14 cellular contexts compared by ENCODE assay signal in genomic region chr11:12196335-12196734, GRCh38.
DNase-seq lines count a peak whose midpoint lies in the region; ATAC-seq and TF ChIP-seq lines count a peak whose summit lies in the region.
"Had no signal": no experiment of that assay in that cellular context is flagged by ENCODE, and none has a peak within 500 bp of the region (broad histone marks: within the 10 kb centered on the region; RNA-seq: fewer than 3 reads in every experiment).

No MANE protein-coding gene starts in this region.

- no peak overlapping the region for H2AFZ ChIP-seq in Loucy (ENCODE audit: low read length)

- H3K4me3 Mint-ChIP-seq in activated CD4-positive, alpha-beta T cell treated with anti-CD3 and anti-CD28 coated beads for 36 hours: peak overlapping the region; percentile 82
- H3K4me3 Mint-ChIP-seq: nephron had no signal

- TF ChIP-seq CTCF in Loucy (conservative IDR thresholded peaks at IDR 0.05; ENCODE audit: low read length): no peak
- no peak for TF ChIP-seq CTCF in brain microvascular endothelial cell (IDR thresholded peaks at IDR 0.05; ENCODE audit: low read depth, low read length, missing control alignments)
- TF ChIP-seq CTCF in testis (IDR thresholded peaks at IDR 0.05): no peak

- H3K4me3 ChIP-seq in Loucy (ENCODE audit: low read length, poor library complexity, severe bottlenecking): peak overlapping the region; percentile 73
- H3K4me3 ChIP-seq in brain microvascular endothelial cell (ENCODE audit: low read depth, low read length): no peak overlapping the region
- H3K4me3 ChIP-seq in rectal smooth muscle tissue (ENCODE audit: low read length): no peak overlapping the region
- H3K4me3 ChIP-seq in testis: no peak overlapping the region
- H3K4me3 ChIP-seq: thyroid gland had no signal

- H3K27ac ChIP-seq in brain microvascular endothelial cell (peak overlapping the region; percentile 99), rectal smooth muscle tissue (ENCODE audit: low read depth, low read length) (peak overlapping the region; percentile 31), testis (peak overlapping the region in 1 of 2 donors; percentile 2)
- H3K27ac ChIP-seq: 22Rv1, thyroid gland had no signal

- no peak for TF ChIP-seq POLR2A in testis (IDR thresholded peaks at IDR 0.05)

- H3K9ac ChIP-seq in Loucy (ENCODE audit: low read depth, low read length, poor library complexity, severe bottlenecking) (peak overlapping the region; percentile 81), rectal smooth muscle tissue (ENCODE audit: low read length) (no peak overlapping the region)

- WGBS in testis, 2 donors: 88 to 90% methylated on average over 2 of the region's 2 CpGs

- H3K4me1 Mint-ChIP-seq in activated CD4-positive, alpha-beta T cell treated with anti-CD3 and anti-CD28 coated beads for 36 hours: peaks cover 85% of the 10 kb centered on the region

- peak overlapping the region; percentile 97 for H3K27ac Mint-ChIP-seq in activated CD4-positive, alpha-beta T cell treated with anti-CD3 and anti-CD28 coated beads for 36 hours

- H3K9me3 ChIP-seq in Loucy (ENCODE audit: insufficient read depth, low read depth, low read length) (no peaks in the 10 kb centered on the region), testis (no peaks in the 10 kb centered on the region)
- H3K9me3 ChIP-seq: thyroid gland had no signal

- H3K9me2 ChIP-seq in Loucy (replicated peaks; ENCODE audit: low read depth, low read length): no peaks in the 10 kb centered on the region

- H4K20me1 ChIP-seq in Loucy (ENCODE audit: insufficient read depth, low read length, poor library complexity, severe bottlenecking): no peaks in the 10 kb centered on the region

- in situ Hi-C loops in brain microvascular endothelial cell (cut with HindIII; ENCODE audit: low pct_ligation_motif_present, low sequenced_read_pairs) (no loop called here), G401 (cut with HindIII; ENCODE audit: low sequenced_read_pairs) (no loop called here)

- H3K36me3 ChIP-seq in Loucy (ENCODE audit: insufficient read depth, low read length) (no peaks in the 10 kb centered on the region), brain microvascular endothelial cell (replicated peaks) (peaks cover 71% of the 10 kb centered on the region), rectal smooth muscle tissue (ENCODE audit: control insufficient read depth, insufficient read depth, low read length) (no peaks in the 10 kb centered on the region), testis (ENCODE audit: low read depth, missing control alignments) (no peaks in the 10 kb centered on the region)
- H3K36me3 ChIP-seq: thyroid gland had no signal

- H3K36me3 Mint-ChIP-seq in activated CD4-positive, alpha-beta T cell treated with anti-CD3 and anti-CD28 coated beads for 36 hours (ENCODE audit: low read depth): peaks cover 52% of the 10 kb centered on the region

- intact Hi-C loops in activated CD4-positive, alpha-beta T cell treated with anti-CD3 and anti-CD28 coated beads for 36 hours (cut with DNase I, micrococcal nuclease): loop anchor here in 1 of 2 experiments (5.0 to 10.0 kb wide), 2 partner anchors 41 to 352 kb away; partner anchors contain the start of gene USP47
- intact Hi-C loops in testis (cut with DNase I; ENCODE audit: low total_unique reads): no loop called here

- peaks cover 12% of the 10 kb centered on the region for H3K79me2 ChIP-seq in Loucy (ENCODE audit: insufficient read depth, low read length)

- no peaks in the 10 kb centered on the region for H3K27me3 Mint-ChIP-seq in activated CD4-positive, alpha-beta T cell treated with anti-CD3 and anti-CD28 coated beads for 36 hours

- CTCF ChIA-PET in activated CD4-positive, alpha-beta T cell treated with anti-CD3 and anti-CD28 coated beads for 36 hours (lab: Charles Lee): interaction anchor here (0.8 to 3.9 kb wide), 5 partner anchors 12 to 51 kb away, joined by 3 to 12 read pairs (median 3); no protein-coding TSS in a partner anchor

- H3F3A ChIP-seq in Loucy (ENCODE audit: low read depth): no peaks in the 10 kb centered on the region

- H3K27me3 ChIP-seq in Loucy (ENCODE audit: insufficient read depth, low read length, poor library complexity, severe bottlenecking) (no peaks in the 10 kb centered on the region), brain microvascular endothelial cell (replicated peaks) (no peaks in the 10 kb centered on the region), rectal smooth muscle tissue (ENCODE audit: control insufficient read depth, insufficient read depth, low read length) (no peaks in the 10 kb centered on the region), testis (no peaks in the 10 kb centered on the region)
- H3K27me3 ChIP-seq: thyroid gland had no signal

- ATAC-seq in activated CD4-positive, alpha-beta T cell treated with anti-CD3 and anti-CD28 coated beads for 36 hours: no peak

- H3K4me1 ChIP-seq in Loucy (ENCODE audit: insufficient read depth, low read length, poor library complexity, severe bottlenecking): peaks cover 67% of the 10 kb centered on the region
- H3K4me1 ChIP-seq in rectal smooth muscle tissue (ENCODE audit: control insufficient read depth, insufficient read depth, low read length): peaks cover 16% of the 10 kb centered on the region
- H3K4me1 ChIP-seq in testis: peaks cover 65% of the 10 kb centered on the region

- no peak for DNase-seq in activated CD4-positive, alpha-beta T cell treated with anti-CD3 and anti-CD28 coated beads for 36 hours
- no peak for DNase-seq in activated CD4-positive, alpha-beta T cell treated with anti-CD3 and anti-CD28 coated beads, Interleukin-2, amount 50 U/mL, for 4 hours
- DNase-seq in brain microvascular endothelial cell: no peak
- no peak for DNase-seq in testis
- no peak for DNase-seq in G401 (ENCODE audit: low spot score)
- no peak for DNase-seq in NCI-H2171 treated with DMSO at 0.1 percent for 48 hours (lab: John Stamatoyannopoulos, UW)
- DNase-seq: COR-L47, NCI-H1417 treated with DMSO at 0.1 percent for 48 hours, RPMI8226, thyroid gland had no signal

- H3K9me3 Mint-ChIP-seq in activated CD4-positive, alpha-beta T cell treated with anti-CD3 and anti-CD28 coated beads for 36 hours (ENCODE audit: low read depth): no peaks in the 10 kb centered on the region
- H3K9me3 Mint-ChIP-seq: nephron had no signal

- H3K4me2 ChIP-seq in Loucy (ENCODE audit: low read depth, low read length, poor library complexity, severe bottlenecking): peak overlapping the region; percentile 82

- POLR2A ChIA-PET in activated CD4-positive, alpha-beta T cell treated with anti-CD3 and anti-CD28 coated beads for 36 hours (lab: Charles Lee): interaction anchor here (1.0 to 1.2 kb wide), 3 partner anchors 28 to 62 kb away, joined by 3 to 13 read pairs (median 5); no protein-coding TSS in a partner anchor
